In the genomic region with DNA sequence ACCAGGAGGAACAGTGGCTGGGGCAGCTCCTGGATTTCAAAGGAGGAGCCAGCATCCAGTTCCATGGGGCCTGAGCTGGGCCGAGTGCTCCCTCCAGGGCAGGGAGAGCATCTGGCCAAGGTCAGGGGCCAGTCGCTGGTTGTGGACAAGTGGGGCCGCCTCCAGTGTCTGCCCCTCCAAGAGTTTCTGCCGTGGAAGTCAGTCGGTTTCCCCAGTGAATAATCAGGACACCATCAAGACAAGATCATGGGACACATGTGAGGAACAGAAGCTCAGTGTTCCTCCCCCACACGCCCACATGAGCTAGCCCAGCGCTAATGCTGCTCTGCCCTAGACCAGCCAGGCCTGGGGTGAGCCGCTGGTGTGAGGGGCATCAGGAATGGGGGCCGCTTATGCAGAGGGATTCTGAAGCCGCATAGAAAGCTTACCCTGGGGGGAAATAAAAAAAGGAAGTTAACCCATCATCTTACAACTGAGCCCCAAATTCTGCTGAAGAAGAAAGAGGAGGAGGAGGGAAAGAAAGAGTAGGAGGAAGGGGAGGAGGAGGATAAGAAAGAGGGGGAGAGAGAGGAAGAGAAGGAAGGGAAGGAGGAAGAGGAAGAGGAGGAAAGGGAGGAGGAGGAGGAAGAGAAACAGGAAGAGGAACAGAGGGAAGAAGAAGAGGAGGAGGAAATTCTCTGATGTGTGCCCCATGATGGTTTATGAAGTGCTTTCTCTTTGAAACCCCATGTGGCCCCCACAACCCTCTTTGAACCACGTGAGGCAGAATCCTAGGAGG, we compare ENCODE assay signal across 20 cellular contexts.
DNase-seq lines count a peak whose midpoint lies in the region; ATAC-seq and TF ChIP-seq lines count a peak whose summit lies in the region.
"Had no signal": no experiment of that assay in that cellular context is flagged by ENCODE, and none has a peak within 500 bp of the region (broad histone marks: within the 10 kb centered on the region; RNA-seq: fewer than 3 reads in every experiment).

No MANE protein-coding gene starts in this region.

- no peaks in the 10 kb centered on the region for H3K9me3 Mint-ChIP-seq in effector memory CD8-positive, alpha-beta T cell
- H3K9me3 Mint-ChIP-seq: CD14-positive monocyte; T-helper 1 cell treated with Interleukin-12 subunit alpha and Interleukin-12 subunit beta and Interleukin-4 antibody, amounts not matched to agents 30 μg/mL and 1 μg/mL, for 36 hours had no signal

- no peak overlapping the region for H3K9ac ChIP-seq in neuronal stem cell (ENCODE audit: low read depth, low read length, poor library complexity)

- ATAC-seq in heart left ventricle, result no peak
- no peak for ATAC-seq in left cardiac atrium
- no peak for ATAC-seq in effector memory CD8-positive, alpha-beta T cell (replicated peaks)
- ATAC-seq in HG03354 (IDR thresholded peaks at IDR 0.05; ENCODE audit: poor library complexity, severe bottlenecking, unreplicated experiment), result no peak

- H3K36me3 ChIP-seq in heart left ventricle, result no peaks in the 10 kb centered on the region
- no peaks in the 10 kb centered on the region for H3K36me3 ChIP-seq in neuronal stem cell (replicated peaks in 1 of 2; ENCODE audit: control insufficient read depth in 2 of 2, insufficient read depth in 2 of 2, low read length in 2 of 2)
- H3K36me3 ChIP-seq in vagina, result no peaks in the 10 kb centered on the region
- H3K36me3 ChIP-seq: upper lobe of right lung, WERI-Rb-1 had no signal

- peak overlapping the region in 1 of 2 donors; percentile 36 for H3K27ac Mint-ChIP-seq in effector memory CD8-positive, alpha-beta T cell
- H3K27ac Mint-ChIP-seq: mesothelial cell of epicardium; progenitor cell of endocrine pancreas; T-helper 1 cell treated with Interleukin-12 subunit alpha and Interleukin-12 subunit beta and Interleukin-4 antibody, amounts not matched to agents 30 μg/mL and 1 μg/mL, for 36 hours had no signal

- H3K4me1 Mint-ChIP-seq in effector memory CD8-positive, alpha-beta T cell (ENCODE audit: low read depth in 2 of 2), result peaks cover 0 to 1% of the 10 kb centered on the region in 2 donors
- H3K4me1 Mint-ChIP-seq: CD14-positive monocyte had no signal

- H2BK5ac ChIP-seq in neuronal stem cell (ENCODE audit: low read length), result no peak overlapping the region

- H4K8ac ChIP-seq in neuronal stem cell (ENCODE audit: low read depth, low read length), result no peak overlapping the region

- no peak overlapping the region for H3K4me2 ChIP-seq in neuronal stem cell (ENCODE audit: insufficient read depth, low read length, poor library complexity, severe bottlenecking)

- H3K9me3 ChIP-seq in heart left ventricle (no peaks in the 10 kb centered on the region), neuronal stem cell (replicated peaks in 1 of 2; ENCODE audit: control insufficient read depth in 2 of 2, insufficient read depth in 1 of 2, low read depth in 1 of 2, low read length in 2 of 2) (no peaks in the 10 kb centered on the region), vagina (no peaks in the 10 kb centered on the region)
- H3K9me3 ChIP-seq: upper lobe of right lung had no signal

- peak overlapping the region in 11 of 12 donors; percentile 68 to 98 (median 86) for H3K27ac ChIP-seq in heart left ventricle
- no peak overlapping the region for H3K27ac ChIP-seq in neuronal stem cell (replicated peaks; ENCODE audit: low read length)
- peak overlapping the region; percentile 88 for H3K27ac ChIP-seq in vagina
- H3K27ac ChIP-seq: upper lobe of right lung, WERI-Rb-1 had no signal

- TF ChIP-seq CTCF in heart left ventricle (IDR thresholded peaks at IDR 0.05) (no peak), vagina (IDR thresholded peaks at IDR 0.05) (no peak)

- no peak overlapping the region for H3K23ac ChIP-seq in neuronal stem cell (ENCODE audit: low read depth, low read length, poor library complexity)

- H3K36me3 Mint-ChIP-seq in effector memory CD8-positive, alpha-beta T cell (ENCODE audit: insufficient read depth), result no peaks in the 10 kb centered on the region
- H3K36me3 Mint-ChIP-seq: CD14-positive monocyte, mesothelial cell of epicardium had no signal

- H2BK120ac ChIP-seq in neuronal stem cell (ENCODE audit: low read depth, low read length), result no peak overlapping the region

- TF ChIP-seq POLR2A in heart left ventricle (IDR thresholded peaks at IDR 0.05), result no peak
- no peak for TF ChIP-seq POLR2A in vagina (IDR thresholded peaks at IDR 0.05)

- 46 to 71% (median 60%) methylated on average over 11 of the region's 11 CpGs for WGBS in heart left ventricle, 4 donors
- WGBS in neuronal stem cell (ENCODE audit: extremely low coverage in 2 of 2, insufficient read length in 2 of 2, insufficient replicate concordance in 1 of 2), 2 donors, result no CpG with 5 or more reads among the region's 11 CpGs

- H3K4me3 ChIP-seq in heart left ventricle (no peak overlapping the region), neuronal stem cell (ENCODE audit: low read length in 2 of 2) (no peak overlapping the region), vagina (no peak overlapping the region)
- H3K4me3 ChIP-seq: upper lobe of right lung had no signal

- H3K18ac ChIP-seq in neuronal stem cell (ENCODE audit: low read length), result peak overlapping the region; percentile 76

- H3K4ac ChIP-seq in neuronal stem cell (ENCODE audit: low read length), result no peak overlapping the region

- intact Hi-C loops in heart left ventricle (cut with DNase I), result loop anchor here in 3 of 10 donors (5.0 to 10.0 kb wide), 4 partner anchors 118 to 182 kb away; no protein-coding TSS in a partner anchor
- intact Hi-C loops in left cardiac atrium (cut with DNase I), result no loop called here
- intact Hi-C loops in vagina (cut with DNase I), result loop anchor here (10.0 kb wide), 1 partner anchor 170 kb away; no protein-coding TSS in a partner anchor

- H2AFZ ChIP-seq in neuronal stem cell (ENCODE audit: low read length), result no peak overlapping the region

- peak in 1 of 5 donors; percentile 12 for DNase-seq in heart left ventricle
- no peak for DNase-seq in left cardiac atrium
- DNase-seq in ecto neural progenitor cell (ENCODE audit: low spot score), result peak; percentile 36
- DNase-seq in neuronal stem cell (ENCODE audit: low spot score), result no peak
- no peak for DNase-seq in vagina (ENCODE audit: extremely low spot score in 2 of 2)
- no peak for DNase-seq in effector memory CD8-positive, alpha-beta T cell
- DNase-seq in NCI-H146 (lab: John Stamatoyannopoulos, UW), result no peak
- DNase-seq: activated CD4-positive, alpha-beta T cell treated with anti-CD3 and anti-CD28 coated beads, Interleukin-2, amount 50 U/mL, for 4 hours; activated naive CD4-positive, alpha-beta T cell; MM.1S; nephron progenitor cell; SIG-M5; stimulated activated CD4-positive, alpha-beta T cell treated with anti-CD3 and anti-CD28 coated beads, Interleukin-4, amount 100 ng/mL, for 4 hours; WERI-Rb-1 had no signal

- peaks cover 39 to 62% of the 10 kb centered on the region in 2 donors for H3K27me3 Mint-ChIP-seq in effector memory CD8-positive, alpha-beta T cell

- H2BK12ac ChIP-seq in neuronal stem cell (ENCODE audit: low read length), result no peak overlapping the region

- no peak overlapping the region for H3K4me3 Mint-ChIP-seq in effector memory CD8-positive, alpha-beta T cell
- H3K4me3 Mint-ChIP-seq: CD14-positive monocyte; mesothelial cell of epicardium; nephron progenitor cell; T-helper 1 cell treated with Interleukin-12 subunit alpha and Interleukin-12 subunit beta and Interleukin-4 antibody, amounts not matched to agents 30 μg/mL and 1 μg/mL, for 36 hours had no signal

- H2BK15ac ChIP-seq in neuronal stem cell (ENCODE audit: low read length), result no peak overlapping the region

- H3K14ac ChIP-seq in neuronal stem cell (ENCODE audit: low read length), result no peak overlapping the region

- H2AK5ac ChIP-seq in neuronal stem cell (ENCODE audit: low read depth, low read length), result peak overlapping the region; percentile 25

- H3K27me3 ChIP-seq in heart left ventricle (peaks cover 0 to 12% (median 0%) of the 10 kb centered on the region in 9 donors), neuronal stem cell (ENCODE audit: control insufficient read depth in 3 of 3, insufficient read depth in 3 of 3, low read depth in 1 of 3, low read length in 3 of 3) (no peaks in the 10 kb centered on the region), vagina (no peaks in the 10 kb centered on the region)
- H3K27me3 ChIP-seq: upper lobe of right lung had no signal

- no peak overlapping the region for H4K91ac ChIP-seq in neuronal stem cell (ENCODE audit: low read depth, low read length, poor library complexity)

- H3K4me1 ChIP-seq in heart left ventricle (peaks cover 0 to 62% (median 26%) of the 10 kb centered on the region in 12 donors), neuronal stem cell (ENCODE audit: control insufficient read depth in 2 of 2, insufficient read depth in 1 of 2, low read depth in 1 of 2, low read length in 2 of 2) (peaks cover 0 to 5% of the 10 kb centered on the region in 2 donors), vagina (peaks cover 51% of the 10 kb centered on the region)

- no peaks in the 10 kb centered on the region for H3K79me1 ChIP-seq in neuronal stem cell (ENCODE audit: low read depth, low read length)
